11 cellular contexts compared by ENCODE assay signal in genomic region chr22:26485013-26485412, GRCh38. TPM values are rescaled to one million over a fixed set of nuclear protein-coding genes. Genes with fewer than 3 reads are reported as not detected.
DNase-seq lines count a peak whose midpoint lies in the region; ATAC-seq and TF ChIP-seq lines count a peak whose summit lies in the region.
"Had no signal": no experiment of that assay in that cellular context is flagged by ENCODE, and none has a peak within 500 bp of the region (broad histone marks: within the 10 kb centered on the region; RNA-seq: fewer than 3 reads in every experiment).

No MANE protein-coding gene starts in this region.

- H3K4me3 ChIP-seq in NT2/D1 (ENCODE audit: insufficient read length, low read depth), result no peak overlapping the region

- peak overlapping the region; percentile 27 to 94 for H3K4me3 Mint-ChIP-seq in effector memory CD8-positive, alpha-beta T cell
- peak overlapping the region; percentile 39 for H3K4me3 Mint-ChIP-seq in progenitor cell of endocrine pancreas (ENCODE audit: low read depth)

- H3K9me3 ChIP-seq in NT2/D1 (ENCODE audit: insufficient read depth, low read length), result no peaks in the 10 kb centered on the region

- H3K9ac ChIP-seq in NT2/D1 (ENCODE audit: insufficient read length, low read depth), result peak overlapping the region; percentile 21

- peak overlapping the region; percentile 64 to 70 for H3K27ac Mint-ChIP-seq in effector memory CD8-positive, alpha-beta T cell
- H3K27ac Mint-ChIP-seq in progenitor cell of endocrine pancreas, result peak overlapping the region; percentile 92

- no peak for TF ChIP-seq CTCF in progenitor cell of endocrine pancreas (IDR thresholded peaks at IDR 0.05; ENCODE audit: unreplicated experiment)

- ATAC-seq in effector memory CD8-positive, alpha-beta T cell (replicated peaks), result no peak
- ATAC-seq in HG02840 (IDR thresholded peaks at IDR 0.05; ENCODE audit: low FRiP score, unreplicated experiment), result no peak
- ATAC-seq in GM19397 (IDR thresholded peaks at IDR 0.05; ENCODE audit: unreplicated experiment), result no peak

- no peaks in the 10 kb centered on the region for H3K9me3 Mint-ChIP-seq in effector memory CD8-positive, alpha-beta T cell
- no peaks in the 10 kb centered on the region for H3K9me3 Mint-ChIP-seq in progenitor cell of endocrine pancreas (ENCODE audit: low read depth)

- H3K4me1 Mint-ChIP-seq in effector memory CD8-positive, alpha-beta T cell (ENCODE audit: low read depth in 2 of 2), result peaks cover 41 to 45% of the 10 kb centered on the region in 2 donors
- H3K4me1 Mint-ChIP-seq in progenitor cell of endocrine pancreas (ENCODE audit: low read depth), result peaks cover 25% of the 10 kb centered on the region

- H3K27me3 ChIP-seq in NT2/D1 (ENCODE audit: insufficient read depth, insufficient read length), result no peaks in the 10 kb centered on the region

- peak; percentile 24 for DNase-seq in ELR (ENCODE audit: low read depth)
- no peak for DNase-seq in NT2/D1 (ENCODE audit: low read depth, low spot score)
- DNase-seq in effector memory CD8-positive, alpha-beta T cell, result no peak
- DNase-seq in progenitor cell of endocrine pancreas (ENCODE audit: low spot score, unreplicated experiment), result no peak
- no peak for DNase-seq in nucleus accumbens (lab: John Stamatoyannopoulos, UW)
- DNase-seq in HuH-7 (ENCODE audit: low spot score), result no peak
- DNase-seq: activated CD4-positive, CD25-positive, alpha-beta regulatory T cell; effector CD4-positive, alpha-beta T cell; NCI-H345 had no signal

- peaks cover 64% of the 10 kb centered on the region for H3K36me3 ChIP-seq in NT2/D1 (ENCODE audit: insufficient read depth, insufficient read length, low read length)

- no peaks in the 10 kb centered on the region for H3K4me1 ChIP-seq in NT2/D1 (ENCODE audit: insufficient read depth, insufficient read length)

- H3K36me3 Mint-ChIP-seq in effector memory CD8-positive, alpha-beta T cell (ENCODE audit: insufficient read depth), result peaks cover 34% of the 10 kb centered on the region
- H3K36me3 Mint-ChIP-seq in progenitor cell of endocrine pancreas (ENCODE audit: insufficient read depth), result peaks cover 9% of the 10 kb centered on the region

- no peaks in the 10 kb centered on the region for H3K27me3 Mint-ChIP-seq in effector memory CD8-positive, alpha-beta T cell
- no peaks in the 10 kb centered on the region for H3K27me3 Mint-ChIP-seq in progenitor cell of endocrine pancreas

RNA-seq across cellular contexts. Expression of gene SRRD, which starts 1.3 kb away (rescaled TPM):
- total RNA-seq in progenitor cell of endocrine pancreas, result 23.2 and 25.4 TPM in 2 replicates

RNA-seq across cellular contexts. Expression of gene HPS4, which starts 1.4 kb away (rescaled TPM):
- total RNA-seq in progenitor cell of endocrine pancreas, result 42.7 and 43.2 TPM in 2 replicates

RNA-seq across cellular contexts. Expression of gene TFIP11, which starts 27.3 kb away (rescaled TPM):
- total RNA-seq in progenitor cell of endocrine pancreas, result 36.4 and 38.7 TPM in 2 replicates

RNA-seq across cellular contexts. Expression of gene ASPHD2, which starts 56.0 kb away (rescaled TPM):
- 4.0 and 4.2 TPM in 2 replicates for total RNA-seq in progenitor cell of endocrine pancreas
